8 cellular contexts compared by ENCODE assay signal in genomic region chr7:144854839-144855424, GRCh38. TPM values are rescaled to one million over a fixed set of nuclear protein-coding genes. Genes with fewer than 3 reads are reported as not detected.
DNase-seq lines count a peak whose midpoint lies in the region; ATAC-seq and TF ChIP-seq lines count a peak whose summit lies in the region.

No MANE protein-coding gene starts in this region.

- DNase-seq in GM10248 (ENCODE audit: extremely low spot score) (no peak), NCI-H1417 treated with DMSO at 0.1 percent for 48 hours (lab: John Stamatoyannopoulos, UW) (peak; percentile 52), neural crest cell (ENCODE audit: low read depth, low spot score) (no peak), sigmoid colon (no peak), GF-D8 (lab: John Stamatoyannopoulos, UW) (no peak), Right ventricle myocardium superior (no peak)

- no peak for ATAC-seq in HG03025 (IDR thresholded peaks at IDR 0.05; ENCODE audit: low FRiP score, unreplicated experiment)
- ATAC-seq in Right ventricle myocardium superior (ENCODE audit: poor library complexity), result no peak

- peaks cover 0 to 3% (median 0%) of the 10 kb centered on the region in 4 donors for H3K4me1 ChIP-seq in sigmoid colon

- H3K27me3 ChIP-seq in sigmoid colon, result no peaks in the 10 kb centered on the region

- H3K27ac Mint-ChIP-seq in brain (no peak overlapping the region), neural crest cell (ENCODE audit: unreplicated experiment) (no peak overlapping the region)

- H3K36me3 ChIP-seq in sigmoid colon, result no peaks in the 10 kb centered on the region

- TF ChIP-seq POLR2A in sigmoid colon (IDR thresholded peaks at IDR 0.05), result no peak

- intact Hi-C loops in sigmoid colon (cut with DNase I) (no loop called here), Right ventricle myocardium superior (cut with DNase I) (no loop called here)

- H3K4me1 Mint-ChIP-seq in brain, result peaks cover 4% of the 10 kb centered on the region
- H3K4me1 Mint-ChIP-seq in neural crest cell, result no peaks in the 10 kb centered on the region

- 48 to 60% methylated on average over 3 of the region's 3 CpGs for WGBS in sigmoid colon, 2 donors

- POLR2A ChIA-PET in GM10248 (lab: Yijun Ruan, JAX), result no interaction called here

- TF ChIP-seq EP300 in sigmoid colon (IDR thresholded peaks at IDR 0.05), result no peak

- TF ChIP-seq CTCF in GM10248 (IDR thresholded peaks at IDR 0.05; ENCODE audit: control extremely low read depth, extremely low read depth, low read depth, missing control alignments), result peak; percentile 44
- peak; percentile 76 to 81 for TF ChIP-seq CTCF in brain (conservative IDR thresholded peaks at IDR 0.05)
- TF ChIP-seq CTCF in neural crest cell (conservative IDR thresholded peaks at IDR 0.05), result peak; percentile 72
- TF ChIP-seq CTCF in sigmoid colon (IDR thresholded peaks at IDR 0.05), result peak in 1 of 4 experiments; percentile 37

- CTCF ChIA-PET in GM10248 (lab: Yijun Ruan, JAX), result interaction anchor here (0.9 to 1.9 kb wide), 5 partner anchors 14 to 67 kb away, joined by 3 to 10 read pairs (median 3); partner anchors contain the start of gene TPK1

- no peak overlapping the region for H3K4me3 Mint-ChIP-seq in brain
- no peak overlapping the region for H3K4me3 Mint-ChIP-seq in neural crest cell

- H3K4me3 ChIP-seq in sigmoid colon, result no peak overlapping the region

- H3K27me3 Mint-ChIP-seq in brain (peaks cover 6% of the 10 kb centered on the region), neural crest cell (ENCODE audit: low read depth) (no peaks in the 10 kb centered on the region)

- H3K9me3 ChIP-seq in sigmoid colon, result no peaks in the 10 kb centered on the region

- H3K27ac ChIP-seq in sigmoid colon, result no peak overlapping the region

- H3K9me3 Mint-ChIP-seq in brain, result peaks cover 0 to 6% (median 4%) of the 10 kb centered on the region in 5 experiments
- H3K9me3 Mint-ChIP-seq in neural crest cell, result no peaks in the 10 kb centered on the region

- H3K36me3 Mint-ChIP-seq in brain, result no peaks in the 10 kb centered on the region
- H3K36me3 Mint-ChIP-seq in neural crest cell (ENCODE audit: low read depth), result no peaks in the 10 kb centered on the region

RNA-seq across cellular contexts. Expression of gene TPK1, which starts 19.1 kb away (rescaled TPM):
- polyA plus RNA-seq in brain (ENCODE audit: insufficient read depth, low read depth, low replicate concordance), result 0.70 TPM
- total RNA-seq in neural crest cell, result 3.3 and 4.0 TPM in 2 replicates
- total RNA-seq in sigmoid colon, result 10 to 100 TPM in 1 of 4 donors, 1 to 10 TPM in 3; 4.1 to 14.3 (median 6.8) TPM
- polyA plus RNA-seq in sigmoid colon, result 10 to 100 TPM in 2 of 3 donors, 1 to 10 TPM in 1; 6.0 to 13.4 (median 11.3) TPM
- total RNA-seq in Right ventricle myocardium superior, result 2.9 TPM
